In the genomic region with DNA sequence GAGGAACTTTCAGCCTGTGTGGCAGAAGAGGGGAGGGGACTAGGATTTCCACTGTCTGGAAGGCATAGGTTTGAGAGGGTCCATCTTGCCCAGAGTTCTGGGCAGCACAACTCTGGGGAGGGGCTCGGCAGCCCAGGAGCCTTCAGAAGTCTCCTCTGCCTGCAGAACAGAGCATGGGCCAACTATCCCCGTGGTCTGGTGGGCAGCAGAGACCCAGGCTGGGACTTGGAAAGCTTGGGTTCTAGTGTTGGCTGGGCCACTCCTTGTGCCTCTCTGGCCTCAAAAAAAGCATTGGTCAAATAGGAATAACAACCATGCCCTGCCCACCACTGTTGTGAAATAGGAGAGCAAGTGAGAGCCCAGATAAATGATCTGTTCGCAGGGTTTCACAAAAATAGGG, we compare ENCODE assay signal across 14 cellular contexts. TPM values are rescaled to one million over a fixed set of nuclear protein-coding genes. Genes with fewer than 3 reads are reported as not detected.
DNase-seq lines count a peak whose midpoint lies in the region; ATAC-seq and TF ChIP-seq lines count a peak whose summit lies in the region.
"Had no signal": no experiment of that assay in that cellular context is flagged by ENCODE, and none has a peak within 500 bp of the region (broad histone marks: within the 10 kb centered on the region; RNA-seq: fewer than 3 reads in every experiment).

No MANE protein-coding gene starts in this region.

- H3K4me1 Mint-ChIP-seq in activated T-helper 17 cell treated with anti-CD3 and anti-CD28 coated beads, Interleukin-2, amount 50 U/mL, for 72 hours, result no peaks in the 10 kb centered on the region

- no peaks in the 10 kb centered on the region for H3K9me3 Mint-ChIP-seq in activated T-helper 17 cell treated with anti-CD3 and anti-CD28 coated beads, Interleukin-2, amount 50 U/mL, for 72 hours
- H3K9me3 Mint-ChIP-seq: CD8-positive, alpha-beta T cell had no signal

- intact Hi-C loops in Right ventricle myocardium inferior (cut with DNase I), result no loop called here

- peaks cover 12% of the 10 kb centered on the region for H3K27me3 Mint-ChIP-seq in activated T-helper 17 cell treated with anti-CD3 and anti-CD28 coated beads, Interleukin-2, amount 50 U/mL, for 72 hours

- DNase-seq in AG20443 (ENCODE audit: low spot score) (peak; percentile 12), GM10266 (ENCODE audit: extremely low spot score) (peak; percentile 23), mesenteric fat pad (ENCODE audit: low spot score) (peak; percentile 57), Right ventricle myocardium inferior (ENCODE audit: missing footprints) (no peak), amygdala (lab: John Stamatoyannopoulos, UW) (no peak)
- DNase-seq in central memory CD4-positive, alpha-beta T cell, result no peak
- DNase-seq: BE2C; CD8-positive, alpha-beta T cell; COR-L47; DMS153; EL; GOT3; H9 had no signal

- no peak for TF ChIP-seq CTCF in GM10266 (IDR thresholded peaks at IDR 0.05; ENCODE audit: control insufficient read depth, insufficient read depth, low read depth, missing control alignments)

- peak overlapping the region; percentile 64 for H3K4me3 Mint-ChIP-seq in activated T-helper 17 cell treated with anti-CD3 and anti-CD28 coated beads, Interleukin-2, amount 50 U/mL, for 72 hours
- H3K4me3 Mint-ChIP-seq: CD8-positive, alpha-beta T cell; H9 had no signal

- no peaks in the 10 kb centered on the region for H3K36me3 Mint-ChIP-seq in activated T-helper 17 cell treated with anti-CD3 and anti-CD28 coated beads, Interleukin-2, amount 50 U/mL, for 72 hours (ENCODE audit: low read depth)
- H3K36me3 Mint-ChIP-seq: CD8-positive, alpha-beta T cell had no signal

- ATAC-seq in activated T-helper 17 cell treated with anti-CD3 and anti-CD28 coated beads, Interleukin-2, amount 50 U/mL, for 72 hours (replicated peaks), result no peak
- no peak for ATAC-seq in Right ventricle myocardium inferior
- ATAC-seq: CD8-positive, alpha-beta T cell had no signal

- peak overlapping the region; percentile 56 for H3K27ac Mint-ChIP-seq in activated T-helper 17 cell treated with anti-CD3 and anti-CD28 coated beads, Interleukin-2, amount 50 U/mL, for 72 hours
- H3K27ac Mint-ChIP-seq: CD8-positive, alpha-beta T cell; H9 had no signal

RNA-seq across cellular contexts. Expression of a gene that starts 9.0 kb away (rescaled TPM):
- 1 to 10 TPM; 1.4 to 1.7 TPM for total RNA-seq in activated T-helper 17 cell treated with anti-CD3 and anti-CD28 coated beads, Interleukin-2, amount 50 U/mL, for 72 hours
- not detected for total RNA-seq in mesenteric fat pad
- total RNA-seq in Right ventricle myocardium inferior, result 0.32 TPM
- total RNA-seq: CD8-positive, alpha-beta T cell had no signal

RNA-seq across cellular contexts. Expression of a gene that starts 37.7 kb away (rescaled TPM):
- 1 to 10 TPM; 3.0 to 5.2 TPM for total RNA-seq in activated T-helper 17 cell treated with anti-CD3 and anti-CD28 coated beads, Interleukin-2, amount 50 U/mL, for 72 hours
- 1.5 TPM for total RNA-seq in mesenteric fat pad
- 1.2 TPM for total RNA-seq in Right ventricle myocardium inferior

RNA-seq across cellular contexts. Expression of a gene that starts 51.6 kb away (rescaled TPM):
- total RNA-seq in activated T-helper 17 cell treated with anti-CD3 and anti-CD28 coated beads, Interleukin-2, amount 50 U/mL, for 72 hours, result 10 to 100 TPM; 17.7 to 29.4 TPM
- 44.9 TPM for total RNA-seq in mesenteric fat pad
- 52.6 TPM for total RNA-seq in Right ventricle myocardium inferior

RNA-seq across cellular contexts. Expression of a gene that starts 52.1 kb away (rescaled TPM):
- total RNA-seq in activated T-helper 17 cell treated with anti-CD3 and anti-CD28 coated beads, Interleukin-2, amount 50 U/mL, for 72 hours, result 10 to 100 TPM; 20.1 to 48.3 TPM
- 16.2 TPM for total RNA-seq in mesenteric fat pad
- 4.8 TPM for total RNA-seq in Right ventricle myocardium inferior

Comparison
In these comparisons a context has a peak if more than half of its experiments do, and no peak if none do; other contexts are left out.
1. DNase-seq: peak in AG20443 (single experiment), GM10266 (single experiment) and mesenteric fat pad (single experiment); none in central memory CD4-positive, alpha-beta T cell (single experiment), Right ventricle myocardium inferior (single experiment) and amygdala (0 of 56).